In genomic region chr9:28668158-28668557, GRCh38 we compare ENCODE assay signal across 21 cellular contexts.
DNase-seq lines count a peak whose midpoint lies in the region; ATAC-seq lines count a peak whose summit lies in the region.
"Had no signal": no experiment of that assay in that cellular context is flagged by ENCODE, and none has a peak within 500 bp of the region (broad histone marks: within the 10 kb centered on the region; RNA-seq: fewer than 3 reads in every experiment).

No MANE protein-coding gene starts in this region.

- ATAC-seq in GM18502 (IDR thresholded peaks at IDR 0.05; ENCODE audit: poor library complexity, unreplicated experiment) (peak; percentile 72), GM19467 (IDR thresholded peaks at IDR 0.05; ENCODE audit: unreplicated experiment) (peak; percentile 50), HG02884 (IDR thresholded peaks at IDR 0.05; ENCODE audit: unreplicated experiment) (peak; percentile 51), HG03575 (IDR thresholded peaks at IDR 0.05; ENCODE audit: extremely low read depth, insufficient number of reproducible peaks, low FRiP score, unreplicated experiment) (peak; percentile 80), HG03175 (IDR thresholded peaks at IDR 0.05; ENCODE audit: unreplicated experiment) (no peak)
- ATAC-seq: naive thymus-derived CD8-positive, alpha-beta T cell; right lobe of liver had no signal

- DNase-seq in stimulated activated CD8-positive, alpha-beta memory T cell treated with anti-CD3 and anti-CD28 coated beads, Interleukin-4, amount 100 ng/mL, for 48 hours = no peak
- DNase-seq in HCEC 1CT (no peak), NCI-H526 treated with DMSO at 0.1 percent for 48 hours (lab: John Stamatoyannopoulos, UW) (no peak)
- DNase-seq: activated CD4-positive, alpha-beta T cell treated with anti-CD3 and anti-CD28 coated beads for 48 hours; activated CD8-positive, alpha-beta memory T cell treated with anti-CD3 and anti-CD28 coated beads, Interleukin-2, amount 50 U/mL, for 4 hours; activated effector memory CD4-positive, alpha-beta T cell treated with Interleukin-2 at 50 U/mL for 16 hours; adrenal gland; C1 segment of cervical spinal cord; DMS 273 treated with DMSO at 0.1 percent for 48 hours; foreskin melanocyte; naive thymus-derived CD8-positive, alpha-beta T cell; NCI-H146; ovary; right lobe of liver; SW 1271; upper lobe of left lung had no signal
